Comparison of ENCODE assay signal across 12 cellular contexts in the genomic region with DNA sequence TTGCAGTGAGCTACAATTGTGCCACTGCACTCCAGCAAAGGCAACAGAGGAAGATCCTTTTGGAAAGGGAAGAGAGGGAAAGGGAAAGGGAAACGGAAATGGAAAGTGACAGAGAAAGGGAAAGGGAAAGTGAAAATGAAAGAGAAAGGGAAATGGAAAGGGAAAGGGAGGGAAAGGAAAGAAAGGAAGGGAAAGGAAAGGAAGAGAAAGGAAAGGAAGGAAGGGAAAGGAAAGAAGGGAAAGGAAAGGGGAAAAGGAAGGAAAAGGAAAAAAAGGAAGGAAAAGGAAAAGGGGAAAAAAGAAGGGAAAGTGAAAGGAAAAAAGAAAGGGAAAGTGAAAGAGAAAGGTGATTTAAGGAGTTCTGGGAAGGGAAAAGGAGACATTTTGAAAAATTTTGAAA. TPM values are rescaled to one million over a fixed set of nuclear protein-coding genes. Genes with fewer than 3 reads are reported as not detected.
DNase-seq lines count a peak whose midpoint lies in the region; ATAC-seq lines count a peak whose summit lies in the region.
"Had no signal": no experiment of that assay in that cellular context is flagged by ENCODE, and none has a peak within 500 bp of the region (broad histone marks: within the 10 kb centered on the region; RNA-seq: fewer than 3 reads in every experiment).

No MANE protein-coding gene starts in this region.

- in situ Hi-C loops in GM23248 (cut with MboI) = no loop called here

- no peak overlapping the region for H3K4me3 ChIP-seq in GM23248
- H3K4me3 ChIP-seq: coronary artery had no signal

- no peak for ATAC-seq in activated T-helper 17 cell treated with anti-CD3 and anti-CD28 coated beads, Interleukin-2, amount 50 U/mL, for 72 hours (replicated peaks)
- no peak for ATAC-seq in natural killer cell treated with Interleukin-12 subunit alpha and Interleukin-12 subunit beta and Interleukin-15 and Interleukin-18, amount 100 ng/mL, for 72 hours
- ATAC-seq in HG02938 (IDR thresholded peaks at IDR 0.05; ENCODE audit: unreplicated experiment) = no peak

- whole genome bisulfite sequencing in GM23248 (ENCODE audit: low coverage in 1 of 2, low lambda C conversion rate in 2 of 2, missing lambda C conversion rate in 2 of 2), 2 experiments = 95 to 100% methylated on average over 1 of the region's 1 CpG

- no peaks in the 10 kb centered on the region for H3K9me3 ChIP-seq in GM23248 (ENCODE audit: low read depth)

- H3K4me1 ChIP-seq in GM23248 (ENCODE audit: insufficient read depth) = peaks cover 12% of the 10 kb centered on the region

- H3K27me3 Mint-ChIP-seq in T-helper 1 cell treated with Interleukin-12 subunit alpha and Interleukin-12 subunit beta and Interleukin-4 antibody, amounts not matched to agents 30 μg/mL and 1 μg/mL, for 36 hours (ENCODE audit: low read depth) = peaks cover 4% of the 10 kb centered on the region
- H3K27me3 Mint-ChIP-seq in activated T-helper 17 cell treated with anti-CD3 and anti-CD28 coated beads, Interleukin-2, amount 50 U/mL, for 72 hours = no peaks in the 10 kb centered on the region
- no peaks in the 10 kb centered on the region for H3K27me3 Mint-ChIP-seq in natural killer cell treated with Interleukin-12 subunit alpha and Interleukin-12 subunit beta and Interleukin-15 and Interleukin-18, amount 100 ng/mL, for 72 hours

- peak overlapping the region; percentile 91 for H3K27ac Mint-ChIP-seq in T-helper 1 cell treated with Interleukin-12 subunit alpha and Interleukin-12 subunit beta and Interleukin-4 antibody, amounts not matched to agents 30 μg/mL and 1 μg/mL, for 36 hours
- H3K27ac Mint-ChIP-seq in activated T-helper 17 cell treated with anti-CD3 and anti-CD28 coated beads, Interleukin-2, amount 50 U/mL, for 72 hours = peak overlapping the region; percentile 94
- peak overlapping the region; percentile 97 for H3K27ac Mint-ChIP-seq in natural killer cell treated with Interleukin-12 subunit alpha and Interleukin-12 subunit beta and Interleukin-15 and Interleukin-18, amount 100 ng/mL, for 72 hours

- peaks cover 23% of the 10 kb centered on the region for H3K79me2 ChIP-seq in GM23248 (ENCODE audit: insufficient read depth)

- H3K9ac ChIP-seq in GM23248 = no peak overlapping the region

- peaks cover 25% of the 10 kb centered on the region for H3K36me3 Mint-ChIP-seq in T-helper 1 cell treated with Interleukin-12 subunit alpha and Interleukin-12 subunit beta and Interleukin-4 antibody, amounts not matched to agents 30 μg/mL and 1 μg/mL, for 36 hours (ENCODE audit: low read depth)
- peaks cover 42% of the 10 kb centered on the region for H3K36me3 Mint-ChIP-seq in activated T-helper 17 cell treated with anti-CD3 and anti-CD28 coated beads, Interleukin-2, amount 50 U/mL, for 72 hours (ENCODE audit: low read depth)
- peaks cover 15% of the 10 kb centered on the region for H3K36me3 Mint-ChIP-seq in natural killer cell treated with Interleukin-12 subunit alpha and Interleukin-12 subunit beta and Interleukin-15 and Interleukin-18, amount 100 ng/mL, for 72 hours

- H3K27ac ChIP-seq in GM23248 = no peak overlapping the region
- H3K27ac ChIP-seq: coronary artery had no signal

- DNase-seq in T-helper 1 cell (no peak), GM23248 (no peak), hypothalamus (lab: John Stamatoyannopoulos, UW) (no peak), DMS79 treated with DMSO at 0.1 percent for 48 hours (lab: John Stamatoyannopoulos, UW) (no peak)
- no peak for DNase-seq in natural killer cell treated with Interleukin-12 subunit alpha and Interleukin-12 subunit beta and Interleukin-15 and Interleukin-18, amount 100 ng/mL, for 72 hours (ENCODE audit: low spot score)
- DNase-seq: amniotic stem cell, NCI-H1092, SW 1271 had no signal

- no peaks in the 10 kb centered on the region; the same call in 1 of the 2 replicates for H3K27me3 ChIP-seq in GM23248 (replicated peaks; ENCODE audit: insufficient read depth)

- no peaks in the 10 kb centered on the region for H3K9me2 ChIP-seq in GM23248 (ENCODE audit: insufficient read depth)

- H2AFZ ChIP-seq in GM23248 = peak overlapping the region; percentile 33; the same call in 1 of the 2 replicates

- peaks cover 12% of the 10 kb centered on the region for H3F3A ChIP-seq in GM23248 (ENCODE audit: insufficient read depth)

- peaks cover 25% of the 10 kb centered on the region for H3K4me1 Mint-ChIP-seq in T-helper 1 cell treated with Interleukin-12 subunit alpha and Interleukin-12 subunit beta and Interleukin-4 antibody, amounts not matched to agents 30 μg/mL and 1 μg/mL, for 36 hours (ENCODE audit: low read depth)
- peaks cover 27% of the 10 kb centered on the region for H3K4me1 Mint-ChIP-seq in activated T-helper 17 cell treated with anti-CD3 and anti-CD28 coated beads, Interleukin-2, amount 50 U/mL, for 72 hours
- peaks cover 32 to 39% of the 10 kb centered on the region in 2 donors for H3K4me1 Mint-ChIP-seq in natural killer cell treated with Interleukin-12 subunit alpha and Interleukin-12 subunit beta and Interleukin-15 and Interleukin-18, amount 100 ng/mL, for 72 hours (ENCODE audit: low read depth in 2 of 2)

- no peaks in the 10 kb centered on the region for H3K36me3 ChIP-seq in GM23248 (ENCODE audit: low read depth)

- no peak overlapping the region for H3K4me2 ChIP-seq in GM23248 (ENCODE audit: unreplicated experiment)

- H4K20me1 ChIP-seq in GM23248 (ENCODE audit: insufficient read depth) = no peaks in the 10 kb centered on the region

- H3K9me3 Mint-ChIP-seq in T-helper 1 cell treated with Interleukin-12 subunit alpha and Interleukin-12 subunit beta and Interleukin-4 antibody, amounts not matched to agents 30 μg/mL and 1 μg/mL, for 36 hours = peaks cover 5% of the 10 kb centered on the region
- peaks cover 5% of the 10 kb centered on the region for H3K9me3 Mint-ChIP-seq in activated T-helper 17 cell treated with anti-CD3 and anti-CD28 coated beads, Interleukin-2, amount 50 U/mL, for 72 hours
- H3K9me3 Mint-ChIP-seq in natural killer cell treated with Interleukin-12 subunit alpha and Interleukin-12 subunit beta and Interleukin-15 and Interleukin-18, amount 100 ng/mL, for 72 hours = peaks cover 5% of the 10 kb centered on the region

- H3K4me3 Mint-ChIP-seq in T-helper 1 cell treated with Interleukin-12 subunit alpha and Interleukin-12 subunit beta and Interleukin-4 antibody, amounts not matched to agents 30 μg/mL and 1 μg/mL, for 36 hours = peak overlapping the region; percentile 82
- peak overlapping the region; percentile 99 for H3K4me3 Mint-ChIP-seq in activated T-helper 17 cell treated with anti-CD3 and anti-CD28 coated beads, Interleukin-2, amount 50 U/mL, for 72 hours
- peak overlapping the region; percentile 66 for H3K4me3 Mint-ChIP-seq in natural killer cell treated with Interleukin-12 subunit alpha and Interleukin-12 subunit beta and Interleukin-15 and Interleukin-18, amount 100 ng/mL, for 72 hours

RNA-seq across cellular contexts. Expression of gene ZC3HAV1, which starts 2.4 kb away (rescaled TPM):
- total RNA-seq in GM23248 (2014; rRNA removed; shearing (Covaris generic)) = 30.5 and 36.4 TPM in 2 replicates
- 28.8 and 29.9 TPM in 2 replicates for polyA plus RNA-seq in GM23248 (2016; fragmentation: Nextera tagmentation; extraction: Ambion mirVana)
- total RNA-seq in activated T-helper 17 cell treated with anti-CD3 and anti-CD28 coated beads, Interleukin-2, amount 50 U/mL, for 72 hours = 100 to 1,000 TPM; 111 to 150 TPM
- total RNA-seq in natural killer cell treated with Interleukin-12 subunit alpha and Interleukin-12 subunit beta and Interleukin-15 and Interleukin-18, amount 100 ng/mL, for 72 hours = 100 to 1,000 TPM in 1 of 2 donors, 10 to 100 TPM in 1; 88.2 to 104 TPM
